Comparison of ENCODE assay signal across 10 cellular contexts in the genomic region with DNA sequence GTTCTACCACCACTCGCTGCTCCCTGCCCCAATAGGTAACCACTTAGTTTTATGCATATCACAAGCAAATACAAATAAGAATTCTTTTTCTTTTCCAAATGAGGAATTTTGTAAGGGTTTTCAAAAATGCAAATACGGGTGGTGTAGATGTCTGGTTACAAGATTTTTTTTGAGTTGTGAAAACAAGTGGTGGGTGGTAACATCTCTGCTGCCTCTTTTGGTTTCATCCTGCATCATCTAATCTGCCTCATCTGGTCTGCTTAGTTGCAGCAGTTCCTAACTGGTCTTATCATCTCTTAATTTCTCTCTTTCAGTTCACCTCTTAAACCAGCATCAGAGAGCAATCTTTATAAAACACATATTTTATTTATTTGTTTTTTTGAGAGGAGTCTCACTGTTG. TPM values are rescaled to one million over a fixed set of nuclear protein-coding genes. Genes with fewer than 3 reads are reported as not detected.
DNase-seq lines count a peak whose midpoint lies in the region; ATAC-seq and TF ChIP-seq lines count a peak whose summit lies in the region.
"Had no signal": no experiment of that assay in that cellular context is flagged by ENCODE, and none has a peak within 500 bp of the region (broad histone marks: within the 10 kb centered on the region; RNA-seq: fewer than 3 reads in every experiment).

No MANE protein-coding gene starts in this region.

- H3K27me3 ChIP-seq in ascending aorta: no peaks in the 10 kb centered on the region

- H3K27ac Mint-ChIP-seq in activated CD8-positive, alpha-beta T cell treated with anti-CD3 and anti-CD28 coated beads, Interleukin-2, amount 10 ng/mL, durations not matched to agents 7 days and 5 days: peak overlapping the region; percentile 56

- TF ChIP-seq CTCF in GM12864 (IDR thresholded peaks at IDR 0.05; ENCODE audit: low read depth, low read length, missing control alignments) (no peak), ascending aorta (IDR thresholded peaks at IDR 0.05) (no peak)

- peaks cover 82% of the 10 kb centered on the region for H3K4me1 Mint-ChIP-seq in activated CD8-positive, alpha-beta T cell treated with anti-CD3 and anti-CD28 coated beads, Interleukin-2, amount 10 ng/mL, durations not matched to agents 7 days and 5 days (ENCODE audit: low read depth)

- H3K36me3 Mint-ChIP-seq in activated CD8-positive, alpha-beta T cell treated with anti-CD3 and anti-CD28 coated beads, Interleukin-2, amount 10 ng/mL, durations not matched to agents 7 days and 5 days (ENCODE audit: low read depth): peaks cover 73% of the 10 kb centered on the region

- POLR2A ChIA-PET in activated CD8-positive, alpha-beta T cell treated with anti-CD3 and anti-CD28 coated beads, Interleukin-2, amount 10 ng/mL, durations not matched to agents 7 days and 5 days (lab: Charles Lee): interaction anchor here (0.6 kb wide), 1 partner anchor 9 kb away, joined by 3 read pairs; no protein-coding TSS in a partner anchor

- peaks cover 6 to 33% of the 10 kb centered on the region in 2 donors for H3K4me1 ChIP-seq in ascending aorta

- H3K4me3 Mint-ChIP-seq in activated CD8-positive, alpha-beta T cell treated with anti-CD3 and anti-CD28 coated beads, Interleukin-2, amount 10 ng/mL, durations not matched to agents 7 days and 5 days: peak overlapping the region; percentile 7

- DNase-seq in GM12864 (ENCODE audit: low read depth) (peak; percentile 55), ascending aorta (ENCODE audit: low spot score in 2 of 2) (no peak), DMS79 (lab: John Stamatoyannopoulos, UW) (no peak), SIG-M5 treated with dmso at 0.1 percent for 504 hours (lab: John Stamatoyannopoulos, UW; ENCODE audit: unreplicated experiment) (no peak), NCI-H748 (lab: John Stamatoyannopoulos, UW; ENCODE audit: unreplicated experiment) (no peak)
- DNase-seq in activated CD8-positive, alpha-beta T cell treated with anti-CD3 and anti-CD28 coated beads, Interleukin-2, amount 10 ng/mL, durations not matched to agents 7 days and 5 days: no peak
- DNase-seq: EL had no signal

- H3K36me3 ChIP-seq in ascending aorta: peaks cover 47 to 57% of the 10 kb centered on the region in 2 donors

- no peaks in the 10 kb centered on the region for H3K9me3 ChIP-seq in ascending aorta

- H3K4me3 ChIP-seq in GM12864 (ENCODE audit: low read depth, low read length): peak overlapping the region; percentile 41
- H3K4me3 ChIP-seq in ascending aorta: no peak overlapping the region

- intact Hi-C loops in ascending aorta (cut with DNase I): loop anchor here (10.0 kb wide), 1 partner anchor 519 kb away; a partner anchor contains a TSS

- no peaks in the 10 kb centered on the region for H3K9me3 Mint-ChIP-seq in activated CD8-positive, alpha-beta T cell treated with anti-CD3 and anti-CD28 coated beads, Interleukin-2, amount 10 ng/mL, durations not matched to agents 7 days and 5 days (ENCODE audit: insufficient read depth)

- ATAC-seq in GM19328 (IDR thresholded peaks at IDR 0.05; ENCODE audit: unreplicated experiment) (peak; percentile 33), HG03095 (IDR thresholded peaks at IDR 0.05; ENCODE audit: unreplicated experiment) (peak; percentile 36)
- no peak for ATAC-seq in activated CD8-positive, alpha-beta T cell treated with anti-CD3 and anti-CD28 coated beads, Interleukin-2, amount 10 ng/mL, durations not matched to agents 7 days and 5 days

- no peaks in the 10 kb centered on the region for H3K27me3 Mint-ChIP-seq in activated CD8-positive, alpha-beta T cell treated with anti-CD3 and anti-CD28 coated beads, Interleukin-2, amount 10 ng/mL, durations not matched to agents 7 days and 5 days (ENCODE audit: low read depth)

- CTCF ChIA-PET in activated CD8-positive, alpha-beta T cell treated with anti-CD3 and anti-CD28 coated beads, Interleukin-2, amount 10 ng/mL, durations not matched to agents 7 days and 5 days (lab: Charles Lee): interaction anchor here (1.4 kb wide), 1 partner anchor 9 kb away, joined by 4 read pairs; no protein-coding TSS in a partner anchor

- H3K27ac ChIP-seq in ascending aorta: no peak overlapping the region

RNA-seq across cellular contexts. Expression of a gene that starts 5.3 kb away (rescaled TPM):
- 10 to 100 TPM; 38.8 to 39.8 TPM for total RNA-seq in activated CD8-positive, alpha-beta T cell treated with anti-CD3 and anti-CD28 coated beads, Interleukin-2, amount 10 ng/mL, durations not matched to agents 7 days and 5 days
- 14.2 TPM for total RNA-seq in ascending aorta

RNA-seq across cellular contexts. Expression of a gene that starts 30.7 kb away (rescaled TPM):
- 10 to 100 TPM; 83.0 to 85.5 TPM for total RNA-seq in activated CD8-positive, alpha-beta T cell treated with anti-CD3 and anti-CD28 coated beads, Interleukin-2, amount 10 ng/mL, durations not matched to agents 7 days and 5 days
- 47.5 TPM for total RNA-seq in ascending aorta

RNA-seq across cellular contexts. Expression of a gene that starts 31.1 kb away (rescaled TPM):
- total RNA-seq in activated CD8-positive, alpha-beta T cell treated with anti-CD3 and anti-CD28 coated beads, Interleukin-2, amount 10 ng/mL, durations not matched to agents 7 days and 5 days: 10 to 100 TPM; 95.5 to 96.3 TPM
- 58.5 TPM for total RNA-seq in ascending aorta

RNA-seq across cellular contexts. Expression of a gene that starts 55.6 kb away (rescaled TPM):
- total RNA-seq in activated CD8-positive, alpha-beta T cell treated with anti-CD3 and anti-CD28 coated beads, Interleukin-2, amount 10 ng/mL, durations not matched to agents 7 days and 5 days: not detected
- total RNA-seq in ascending aorta: not detected
- total RNA-seq: epithelial cell of proximal tubule had no signal
